Comparison of ENCODE assay signal across 7 cellular contexts in the genomic region with DNA sequence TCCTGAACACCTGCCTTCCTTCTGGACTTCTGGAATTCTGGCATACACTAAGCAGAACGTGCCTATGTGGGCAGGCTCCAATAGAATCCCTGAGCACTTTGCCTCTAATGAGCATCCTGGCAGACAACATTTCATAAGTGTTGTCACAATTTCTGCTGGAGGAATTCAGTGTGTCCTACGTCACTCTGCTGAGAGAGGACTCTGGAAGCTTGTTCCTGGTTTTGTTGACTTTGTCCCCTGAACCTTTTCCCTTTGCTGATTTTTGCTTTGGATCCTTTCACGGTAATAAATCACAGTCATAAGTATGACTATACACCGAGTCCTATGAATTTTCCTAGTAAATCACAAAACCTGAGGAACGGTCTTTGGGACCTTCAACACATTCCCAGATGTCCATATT. TPM values are rescaled to one million over a fixed set of nuclear protein-coding genes. Genes with fewer than 3 reads are reported as not detected.
"Had no signal": no experiment of that assay in that cellular context is flagged by ENCODE, and none has a peak within 500 bp of the region (broad histone marks: within the 10 kb centered on the region; RNA-seq: fewer than 3 reads in every experiment).

No MANE protein-coding gene starts in this region.

- H3K4me1 ChIP-seq: HAP-1 had no signal

- H2AFZ ChIP-seq: GM23248 had no signal

- H3K27ac ChIP-seq: GM23248 had no signal

- H3K9ac ChIP-seq: GM23248 had no signal

- H3K9me3 ChIP-seq: HAP-1 had no signal

- DNase-seq: GM23248, GOT3, H7, HFFc6 had no signal

- H3K4me3 ChIP-seq: GM23248, HAP-1 had no signal

- ATAC-seq: HCT116 had no signal

- FAIRE-seq: HTR-8/SVneo had no signal

- H3K36me3 ChIP-seq: HAP-1 had no signal

RNA-seq across cellular contexts. Expression of a gene that starts 43.2 kb away (rescaled TPM):
- total RNA-seq: GM23248, HFFc6 had no signal
